ENCODE assay signal across 10 cellular contexts in the genomic region with DNA sequence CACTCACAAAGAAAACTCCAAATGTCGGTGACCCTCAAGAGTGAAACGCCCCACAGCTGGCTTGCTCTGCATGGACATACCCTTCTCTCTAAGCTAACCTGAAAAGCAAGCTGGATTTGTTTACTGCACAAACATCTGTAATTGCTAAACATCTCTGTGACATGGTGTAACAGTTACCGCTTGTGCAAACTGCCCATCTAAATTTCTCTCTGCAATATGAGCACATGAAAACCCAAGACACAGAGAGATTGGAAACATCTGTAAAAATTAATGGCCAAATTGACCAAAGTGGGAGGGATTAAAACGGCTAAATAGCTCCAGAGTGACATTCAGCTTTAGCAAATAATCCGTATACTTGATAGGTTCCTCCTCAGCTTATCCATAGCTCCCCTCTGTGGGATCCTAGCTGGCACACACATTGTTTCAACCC.
DNase-seq lines count a peak whose midpoint lies in the region; ATAC-seq and TF ChIP-seq lines count a peak whose summit lies in the region.
"Had no signal": no experiment of that assay in that cellular context is flagged by ENCODE, and none has a peak within 500 bp of the region (broad histone marks: within the 10 kb centered on the region; RNA-seq: fewer than 3 reads in every experiment).

No MANE protein-coding gene starts in this region.

- no peaks in the 10 kb centered on the region for H3K36me3 Mint-ChIP-seq in progenitor cell of endocrine pancreas (ENCODE audit: insufficient read depth)
- peaks cover 26% of the 10 kb centered on the region for H3K36me3 Mint-ChIP-seq in activated CD4-positive, alpha-beta T cell treated with anti-CD3 and anti-CD28 coated beads, Interleukin-2, amount 10 ng/mL, durations not matched to agents 7 days and 5 days (ENCODE audit: low read depth)

- H3K4me1 Mint-ChIP-seq in progenitor cell of endocrine pancreas (ENCODE audit: low read depth), result peaks cover 13% of the 10 kb centered on the region
- H3K4me1 Mint-ChIP-seq in activated CD4-positive, alpha-beta T cell treated with anti-CD3 and anti-CD28 coated beads, Interleukin-2, amount 10 ng/mL, durations not matched to agents 7 days and 5 days, result peaks cover 25% of the 10 kb centered on the region

- H3K27ac Mint-ChIP-seq in progenitor cell of endocrine pancreas, result peak overlapping the region; percentile 73
- no peak overlapping the region for H3K27ac Mint-ChIP-seq in activated CD4-positive, alpha-beta T cell treated with anti-CD3 and anti-CD28 coated beads, Interleukin-2, amount 10 ng/mL, durations not matched to agents 7 days and 5 days

- peaks cover 18% of the 10 kb centered on the region for H3K4me1 ChIP-seq in SJCRH30

- H3K4me3 Mint-ChIP-seq in progenitor cell of endocrine pancreas (ENCODE audit: low read depth), result no peak overlapping the region
- H3K4me3 Mint-ChIP-seq in activated CD4-positive, alpha-beta T cell treated with anti-CD3 and anti-CD28 coated beads, Interleukin-2, amount 10 ng/mL, durations not matched to agents 7 days and 5 days, result no peak overlapping the region

- POLR2A ChIA-PET in activated CD4-positive, alpha-beta T cell treated with anti-CD3 and anti-CD28 coated beads, Interleukin-2, amount 10 ng/mL, durations not matched to agents 7 days and 5 days (lab: Charles Lee), result no interaction called here

- H3K27me3 ChIP-seq in SJCRH30, result no peaks in the 10 kb centered on the region

- no peak for TF ChIP-seq CTCF in progenitor cell of endocrine pancreas (IDR thresholded peaks at IDR 0.05; ENCODE audit: unreplicated experiment)

- CTCF ChIA-PET in activated CD4-positive, alpha-beta T cell treated with anti-CD3 and anti-CD28 coated beads, Interleukin-2, amount 10 ng/mL, durations not matched to agents 7 days and 5 days (lab: Charles Lee), result interaction anchor here (1.1 to 1.6 kb wide), 2 partner anchors 15 to 33 kb away, joined by 3 to 4 read pairs; no protein-coding TSS in a partner anchor

- ATAC-seq in HG03342 (IDR thresholded peaks at IDR 0.05; ENCODE audit: unreplicated experiment), result no peak

- no peaks in the 10 kb centered on the region for H3K36me3 ChIP-seq in SJCRH30

- peak; percentile 36 for DNase-seq in ELR (ENCODE audit: low read depth)
- DNase-seq in SJCRH30, result peak; percentile 32 to 56
- peak; percentile 87 for DNase-seq in fibroblast of peridontal ligament (ENCODE audit: extremely low read depth)
- no peak for DNase-seq in progenitor cell of endocrine pancreas (ENCODE audit: low spot score, unreplicated experiment)
- no peak for DNase-seq in stimulated activated CD4-positive, alpha-beta T cell treated with anti-CD3 and anti-CD28 coated beads, Interleukin-2, amount 100 ng/mL, for 24 hours
- DNase-seq in DMS79 (lab: John Stamatoyannopoulos, UW), result no peak
- no peak for DNase-seq in activated CD4-positive, alpha-beta T cell treated with anti-CD3 and anti-CD28 coated beads, Interleukin-2, amount 10 ng/mL, durations not matched to agents 7 days and 5 days
- DNase-seq: DMS153 had no signal

- H3K27me3 Mint-ChIP-seq in progenitor cell of endocrine pancreas, result no peaks in the 10 kb centered on the region
- H3K27me3 Mint-ChIP-seq in activated CD4-positive, alpha-beta T cell treated with anti-CD3 and anti-CD28 coated beads, Interleukin-2, amount 10 ng/mL, durations not matched to agents 7 days and 5 days, result no peaks in the 10 kb centered on the region

- no peaks in the 10 kb centered on the region for H3K9me3 ChIP-seq in SJCRH30 (replicated peaks)

- H3K4me3 ChIP-seq in SJCRH30, result peak overlapping the region; percentile 56

- H3K9me3 Mint-ChIP-seq in progenitor cell of endocrine pancreas (ENCODE audit: low read depth), result peaks cover 27% of the 10 kb centered on the region
- no peaks in the 10 kb centered on the region for H3K9me3 Mint-ChIP-seq in activated CD4-positive, alpha-beta T cell treated with anti-CD3 and anti-CD28 coated beads, Interleukin-2, amount 10 ng/mL, durations not matched to agents 7 days and 5 days

- H3K27ac ChIP-seq in SJCRH30, result peak overlapping the region; percentile 92
- H3K27ac ChIP-seq: parathyroid adenoma had no signal

Comparison
In these comparisons a context has a peak if more than half of its experiments do, and no peak if none do; other contexts are left out.
1. DNase-seq: peak in ELR (single experiment), SJCRH30 (2 of 2) and fibroblast of peridontal ligament (single experiment); none in progenitor cell of endocrine pancreas (single experiment), stimulated activated CD4-positive, alpha-beta T cell treated with anti-CD3 and anti-CD28 coated beads, Interleukin-2, amount 100 ng/mL, for 24 hours (0 of 2), DMS79 (single experiment) and activated CD4-positive, alpha-beta T cell treated with anti-CD3 and anti-CD28 coated beads, Interleukin-2, amount 10 ng/mL, durations not matched to agents 7 days and 5 days (single experiment).